11 cellular contexts compared by ENCODE assay signal in the genomic region with DNA sequence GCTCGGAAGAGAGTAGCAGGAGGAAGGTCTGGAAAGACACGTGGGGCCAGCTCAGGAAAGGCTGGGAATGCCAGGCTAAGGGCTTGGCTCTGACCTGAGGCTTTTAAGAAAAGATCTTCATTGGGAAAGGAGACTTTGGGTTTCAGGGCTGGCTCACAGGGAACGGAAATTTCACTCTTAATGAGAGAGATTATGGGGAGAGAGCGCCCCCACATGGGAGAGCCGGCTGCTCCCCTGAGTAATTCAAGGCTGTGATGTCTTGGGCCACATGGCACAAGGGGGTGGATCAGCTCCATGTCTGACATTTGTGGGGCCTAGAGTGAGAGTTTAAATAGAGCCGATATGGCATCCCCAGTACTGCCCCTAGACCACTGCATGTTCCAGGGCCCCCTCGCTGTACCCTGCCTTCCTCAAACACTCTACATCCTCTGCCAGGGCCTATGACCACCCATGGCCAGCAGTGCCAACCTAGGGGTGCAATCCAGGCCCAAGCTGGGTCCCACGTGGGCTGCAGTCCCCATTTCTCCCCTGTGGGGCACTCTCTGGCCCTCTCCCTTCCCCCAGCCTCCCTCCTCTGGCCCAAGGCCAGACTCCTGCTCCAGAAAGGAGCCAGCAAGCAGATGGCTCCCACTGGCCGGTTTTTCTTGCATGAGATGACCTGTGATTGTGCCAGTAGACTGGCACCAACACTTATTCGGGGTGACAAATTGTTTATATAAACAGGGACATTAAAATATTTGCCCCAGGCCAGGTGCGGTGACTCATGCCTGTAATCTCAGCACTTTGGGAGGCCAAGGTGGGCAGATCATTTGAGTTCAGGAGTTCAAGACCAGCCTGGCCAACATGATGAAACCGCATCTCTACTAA.
A peak's percentile ranks its signal among the peaks of the same experiment; 100 is the strongest.
DNase-seq lines count a peak whose midpoint lies in the region; ATAC-seq and TF ChIP-seq lines count a peak whose summit lies in the region.
"Had no signal": no experiment of that assay in that cellular context is flagged by ENCODE, and none has a peak within 500 bp of the region (broad histone marks: within the 10 kb centered on the region; RNA-seq: fewer than 3 reads in every experiment).

No MANE protein-coding gene starts in this region.

- H3K27ac ChIP-seq in HEK293 (ENCODE audit: extremely low read depth, low read depth, low read length) = no peak overlapping the region
- no peak overlapping the region for H3K27ac ChIP-seq in osteoblast (ENCODE audit: low read depth, low read length)
- no peak overlapping the region for H3K27ac ChIP-seq in brain microvascular endothelial cell
- H3K27ac ChIP-seq: epithelial cell of prostate, uterus had no signal

- H3K4me3 ChIP-seq in HEK293 (ENCODE audit: low read depth, low read length) (no peak overlapping the region), osteoblast (ENCODE audit: insufficient read depth, low read length) (no peak overlapping the region), brain microvascular endothelial cell (ENCODE audit: low read depth, low read length) (no peak overlapping the region)
- H3K4me3 ChIP-seq: uterus had no signal

- no peaks in the 10 kb centered on the region for H4K20me1 ChIP-seq in osteoblast (ENCODE audit: insufficient read depth, low read length)

- no peak for TF ChIP-seq CTCF in HEK293 (tag by site-specific recombination; IDR thresholded peaks at IDR 0.05)
- peak; percentile 17 for TF ChIP-seq CTCF in osteoblast (IDR thresholded peaks at IDR 0.05; ENCODE audit: extremely low read depth, low read depth, low read length)
- TF ChIP-seq CTCF in brain microvascular endothelial cell (IDR thresholded peaks at IDR 0.05; ENCODE audit: low read depth, low read length, missing control alignments) = no peak

- no peaks in the 10 kb centered on the region for H3K4me1 ChIP-seq in HEK293 (ENCODE audit: control insufficient read depth, insufficient read depth, low read length)
- no peaks in the 10 kb centered on the region for H3K4me1 ChIP-seq in osteoblast (ENCODE audit: insufficient read depth, low read length)
- H3K4me1 ChIP-seq: uterus had no signal

- POLR2A ChIA-PET in HEK293 (lab: Yijun Ruan, JAX) = interaction anchor here (0.7 kb wide), 1 partner anchor 9 kb away, joined by 3 read pairs; no protein-coding TSS in a partner anchor

- in situ Hi-C loops in SK-MEL-5 (cut with HindIII; ENCODE audit: low pct_unique_long_range_greater_than_20kb, low sequenced_read_pairs) (no loop called here), brain microvascular endothelial cell (cut with HindIII; ENCODE audit: low pct_ligation_motif_present, low sequenced_read_pairs) (no loop called here)

- no peaks in the 10 kb centered on the region for H3K9me3 ChIP-seq in HEK293 (ENCODE audit: control insufficient read depth, insufficient read depth, low read depth, low read length)
- H3K9me3 ChIP-seq in osteoblast (ENCODE audit: low read depth, low read length) = no peaks in the 10 kb centered on the region
- H3K9me3 ChIP-seq: uterus had no signal

- H3K27me3 ChIP-seq in osteoblast (ENCODE audit: insufficient read depth, low read length) = no peaks in the 10 kb centered on the region
- H3K27me3 ChIP-seq in brain microvascular endothelial cell (replicated peaks) = no peaks in the 10 kb centered on the region
- H3K27me3 ChIP-seq: uterus had no signal

- no peak for ATAC-seq in esophagus mucosa
- ATAC-seq: activated CD4-positive, CD25-positive, alpha-beta regulatory T cell treated with anti-CD3 and anti-CD28 coated beads, Interleukin-2, amount 50 U/mL, for 24 hours had no signal

- DNase-seq in activated CD4-positive, alpha-beta T cell treated with anti-CD3 and anti-CD28 coated beads for 48 hours = peak; percentile 28
- DNase-seq in activated CD4-positive, alpha-beta T cell treated with anti-CD3 and anti-CD28 coated beads for 1 hour = no peak
- DNase-seq in SK-MEL-5 (ENCODE audit: low read depth, low spot score) = peak; percentile 49
- peak; percentile 18 for DNase-seq in osteoblast (ENCODE audit: insufficient read length, low spot score, missing footprints)
- no peak for DNase-seq in NCI-H345 (lab: John Stamatoyannopoulos, UW)
- no peak for DNase-seq in brain microvascular endothelial cell
- DNase-seq: uterus had no signal

- no peak overlapping the region for H2AFZ ChIP-seq in osteoblast (ENCODE audit: low read length)

- H3K79me2 ChIP-seq in osteoblast (ENCODE audit: insufficient read depth, low read length) = no peaks in the 10 kb centered on the region

- no peak overlapping the region for H3K4me2 ChIP-seq in osteoblast (ENCODE audit: insufficient read depth, low read length)

- H3K36me3 ChIP-seq in HEK293 (ENCODE audit: control insufficient read depth in 2 of 2, insufficient read depth in 1 of 2, low read length in 2 of 2) (peaks cover 0 to 3% of the 10 kb centered on the region in 2 experiments; a peak in 1 of 3 replicates), osteoblast (ENCODE audit: insufficient read depth, low read length) (no peaks in the 10 kb centered on the region), brain microvascular endothelial cell (replicated peaks) (no peaks in the 10 kb centered on the region)
- H3K36me3 ChIP-seq: uterus had no signal

- CTCF ChIA-PET in HEK293 (lab: Yijun Ruan, JAX) = interaction anchor here (0.5 to 3.1 kb wide), 8 partner anchors 9 to 1837 kb away, joined by 3 to 20 read pairs (median 3); no protein-coding TSS in a partner anchor

TF ChIP-seq in HEK293, 187 proteins besides CTCF, POLR2A, EP300 and RAD21:
- peak; percentile 51 for TF ChIP-seq ZNF654 (tag by site-specific recombination; IDR thresholded peaks at IDR 0.05; ENCODE audit: low read depth)
- TF ChIP-seq BCL11B (tag by site-specific recombination; IDR thresholded peaks at IDR 0.05; ENCODE audit: low read depth) = no peak
- no peak for TF ChIP-seq REST (tag by site-specific recombination; IDR thresholded peaks at IDR 0.05)

Comparison
In these comparisons a context has a peak if more than half of its experiments do, and no peak if none do; other contexts are left out.
1. DNase-seq: peak in activated CD4-positive, alpha-beta T cell treated with anti-CD3 and anti-CD28 coated beads for 48 hours (single experiment), SK-MEL-5 (single experiment) and osteoblast (single experiment); none in activated CD4-positive, alpha-beta T cell treated with anti-CD3 and anti-CD28 coated beads for 1 hour (single experiment), NCI-H345 (single experiment) and brain microvascular endothelial cell (single experiment).